21 cellular contexts compared by ENCODE assay signal in the genomic region with DNA sequence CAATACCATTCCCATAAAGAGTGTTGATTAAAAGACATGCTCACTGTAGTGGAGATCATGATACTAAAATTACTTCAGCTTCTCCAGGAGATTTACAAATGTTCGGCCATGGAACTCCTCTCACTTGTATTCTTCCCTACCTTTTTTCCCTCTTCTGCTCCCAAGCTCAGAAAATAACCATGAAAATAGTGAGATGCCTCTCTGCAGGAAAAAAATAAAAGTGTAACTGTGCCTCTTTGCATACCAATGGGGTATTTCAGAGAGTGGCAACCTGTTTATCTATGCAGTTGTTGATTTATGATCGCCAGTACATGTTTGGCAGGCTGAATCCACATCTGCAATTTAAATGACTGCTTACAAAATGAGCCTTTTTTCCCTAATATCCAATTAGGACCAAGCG.
"Had no signal": no experiment of that assay in that cellular context is flagged by ENCODE, and none has a peak within 500 bp of the region (broad histone marks: within the 10 kb centered on the region; RNA-seq: fewer than 3 reads in every experiment).

No MANE protein-coding gene starts in this region.

- H3K4me1 ChIP-seq: psoas muscle had no signal

- H3K36me3 ChIP-seq: neutrophil, ovary, WERI-Rb-1 had no signal

- DNase-seq: activated CD4-positive, alpha-beta T cell treated with anti-CD3 and anti-CD28 coated beads for 1 hour; activated naive CD4-positive, alpha-beta T cell; activated naive CD8-positive, alpha-beta T cell treated with anti-CD3 and anti-CD28 coated beads, Interleukin-2, amount 10 ng/mL, durations not matched to agents 7 days and 5 days; activated T-cell treated with anti-CD3 and anti-CD28 coated beads, Interleukin-2, amount 50 U/mL, for 4 hours; amniotic stem cell; cortex of kidney; foreskin fibroblast; kidney; ovary; psoas muscle; right cardiac atrium; stimulated activated CD4-positive, alpha-beta T cell treated with anti-CD3 and anti-CD28 coated beads, Interleukin-2, amount 100 ng/mL, for 24 hours; stimulated activated naive CD8-positive, alpha-beta T cell treated with anti-CD3 and anti-CD28 coated beads, Interleukin-15, amount 100 ng/mL, for 72 hours; testis; WERI-Rb-1 had no signal

- H3K27ac ChIP-seq: epithelial cell of prostate, neutrophil, ovary, psoas muscle, testis, WERI-Rb-1 had no signal

- ATAC-seq: activated T-cell treated with anti-CD3 and anti-CD28 coated beads, Interleukin-2, amount 50 U/mL, for 4 hours; natural killer cell treated with Interleukin-12 subunit alpha and Interleukin-12 subunit beta and Interleukin-15 and Interleukin-18, amount 100 ng/mL, for 72 hours; SK-N-SH treated with all-trans-retinoic acid at 6 μM for 48 hours; stimulated activated effector memory CD8-positive, alpha-beta T cell treated with anti-CD3 and anti-CD28 coated beads, Interleukin-12 subunit alpha, Interleukin-12 subunit beta, amount 100 ng/mL, for 72 hours; stimulated activated naive CD8-positive, alpha-beta T cell treated with anti-CD3 and anti-CD28 coated beads, Interleukin-15, amount 100 ng/mL, for 72 hours had no signal

- H3K27me3 ChIP-seq: neutrophil, ovary, testis had no signal

- H3K4me3 ChIP-seq: ovary, psoas muscle, skin epidermis, testis had no signal

- H3K9me3 ChIP-seq: neutrophil, ovary, psoas muscle, testis had no signal
